Comparison of ENCODE assay signal across 16 cellular contexts in genomic region chr5:123611407-123611709, GRCh38.
DNase-seq lines count a peak whose midpoint lies in the region; ATAC-seq and TF ChIP-seq lines count a peak whose summit lies in the region.
"Had no signal": no experiment of that assay in that cellular context is flagged by ENCODE, and none has a peak within 500 bp of the region (broad histone marks: within the 10 kb centered on the region; RNA-seq: fewer than 3 reads in every experiment).

No MANE protein-coding gene starts in this region.

- H3K36me3 Mint-ChIP-seq in glutamatergic neuron (ENCODE audit: unreplicated experiment), result no peaks in the 10 kb centered on the region
- peaks cover 5% of the 10 kb centered on the region for H3K36me3 Mint-ChIP-seq in activated CD4-positive, alpha-beta T cell treated with anti-CD3 and anti-CD28 coated beads for 36 hours (ENCODE audit: low read depth)
- H3K36me3 Mint-ChIP-seq: activated naive CD4-positive, alpha-beta T cell treated with anti-CD3 and anti-CD28 coated beads, Interleukin-2, amount 50 U/mL, for 72 hours had no signal

- DNase-seq in glutamatergic neuron, result no peak
- DNase-seq in GM10266 (ENCODE audit: extremely low spot score), result no peak
- no peak for DNase-seq in activated CD4-positive, alpha-beta T cell treated with anti-CD3 and anti-CD28 coated beads for 4 hours
- no peak for DNase-seq in activated CD4-positive, alpha-beta T cell treated with anti-CD3 and anti-CD28 coated beads for 36 hours
- DNase-seq in activated CD4-positive, CD25-positive, alpha-beta regulatory T cell (lab: John Stamatoyannopoulos, UW), result no peak
- DNase-seq: GF-D8, NCI-H2081 treated with DMSO at 0.1 percent for 48 hours, sigmoid colon, T1000 had no signal

- peak; percentile 52 for TF ChIP-seq CTCF in glutamatergic neuron (IDR thresholded peaks at IDR 0.05; ENCODE audit: partially characterized antibody, unreplicated experiment)
- no peak for TF ChIP-seq CTCF in GM10266 (IDR thresholded peaks at IDR 0.05; ENCODE audit: control insufficient read depth, insufficient read depth, low read depth, missing control alignments)

- no peaks in the 10 kb centered on the region for H3K9me3 Mint-ChIP-seq in glutamatergic neuron (ENCODE audit: unreplicated experiment)
- no peaks in the 10 kb centered on the region for H3K9me3 Mint-ChIP-seq in activated CD4-positive, alpha-beta T cell treated with anti-CD3 and anti-CD28 coated beads for 36 hours (ENCODE audit: low read depth)
- H3K9me3 Mint-ChIP-seq: activated naive CD4-positive, alpha-beta T cell treated with anti-CD3 and anti-CD28 coated beads, Interleukin-2, amount 50 U/mL, for 72 hours; activated T-cell treated with anti-CD3 and anti-CD28 coated beads, Interleukin-2, amount 50 U/mL, for 72 hours; CD4-positive, CD25-positive, alpha-beta regulatory T cell; HFFc6 had no signal

- POLR2A ChIA-PET in activated CD4-positive, alpha-beta T cell treated with anti-CD3 and anti-CD28 coated beads for 36 hours (lab: Charles Lee), result interaction anchor here (0.7 kb wide), 1 partner anchor 327 kb away, joined by 3 read pairs; no protein-coding TSS in a partner anchor

- no peaks in the 10 kb centered on the region for H3K4me1 Mint-ChIP-seq in glutamatergic neuron (ENCODE audit: low read depth, unreplicated experiment)
- peaks cover 11% of the 10 kb centered on the region for H3K4me1 Mint-ChIP-seq in activated CD4-positive, alpha-beta T cell treated with anti-CD3 and anti-CD28 coated beads for 36 hours

- intact Hi-C loops in activated CD4-positive, alpha-beta T cell treated with anti-CD3 and anti-CD28 coated beads for 36 hours (cut with DNase I, micrococcal nuclease), result loop anchor here (1.0 to 5.0 kb wide), 8 partner anchors 94 to 715 kb away; partner anchors contain the start of gene CEP120 (in 1 of the 2)

- ATAC-seq in GM18511 (IDR thresholded peaks at IDR 0.05; ENCODE audit: unreplicated experiment) (peak; percentile 19), GM21723 (IDR thresholded peaks at IDR 0.05; ENCODE audit: unreplicated experiment) (peak; percentile 23), HG03378 (IDR thresholded peaks at IDR 0.05; ENCODE audit: unreplicated experiment) (peak; percentile 13)
- ATAC-seq in activated CD4-positive, alpha-beta T cell treated with anti-CD3 and anti-CD28 coated beads for 36 hours, result no peak

- no peak overlapping the region for H3K4me3 Mint-ChIP-seq in glutamatergic neuron (ENCODE audit: unreplicated experiment)
- H3K4me3 Mint-ChIP-seq in activated CD4-positive, alpha-beta T cell treated with anti-CD3 and anti-CD28 coated beads for 36 hours, result no peak overlapping the region
- H3K4me3 Mint-ChIP-seq: activated T-cell treated with anti-CD3 and anti-CD28 coated beads, Interleukin-2, amount 50 U/mL, for 72 hours; CD4-positive, CD25-positive, alpha-beta regulatory T cell; HFFc6 had no signal

- CTCF ChIA-PET in activated CD4-positive, alpha-beta T cell treated with anti-CD3 and anti-CD28 coated beads for 36 hours (lab: Charles Lee), result interaction anchor here (0.8 to 2.1 kb wide), 18 partner anchors 8 to 258 kb away, joined by 3 to 15 read pairs (median 5); partner anchors contain the start of gene CEP120

- no peak overlapping the region for H3K27ac Mint-ChIP-seq in glutamatergic neuron (ENCODE audit: unreplicated experiment)
- no peak overlapping the region for H3K27ac Mint-ChIP-seq in activated CD4-positive, alpha-beta T cell treated with anti-CD3 and anti-CD28 coated beads for 36 hours
- H3K27ac Mint-ChIP-seq: activated naive CD4-positive, alpha-beta T cell treated with anti-CD3 and anti-CD28 coated beads, Interleukin-2, amount 50 U/mL, for 72 hours; activated T-cell treated with anti-CD3 and anti-CD28 coated beads, Interleukin-2, amount 50 U/mL, for 72 hours; HFFc6 had no signal

- H3K27me3 Mint-ChIP-seq in glutamatergic neuron (ENCODE audit: unreplicated experiment), result no peaks in the 10 kb centered on the region
- no peaks in the 10 kb centered on the region for H3K27me3 Mint-ChIP-seq in activated CD4-positive, alpha-beta T cell treated with anti-CD3 and anti-CD28 coated beads for 36 hours
- H3K27me3 Mint-ChIP-seq: CD4-positive, CD25-positive, alpha-beta regulatory T cell had no signal
